ENCODE assay signal across 22 cellular contexts in the genomic region with DNA sequence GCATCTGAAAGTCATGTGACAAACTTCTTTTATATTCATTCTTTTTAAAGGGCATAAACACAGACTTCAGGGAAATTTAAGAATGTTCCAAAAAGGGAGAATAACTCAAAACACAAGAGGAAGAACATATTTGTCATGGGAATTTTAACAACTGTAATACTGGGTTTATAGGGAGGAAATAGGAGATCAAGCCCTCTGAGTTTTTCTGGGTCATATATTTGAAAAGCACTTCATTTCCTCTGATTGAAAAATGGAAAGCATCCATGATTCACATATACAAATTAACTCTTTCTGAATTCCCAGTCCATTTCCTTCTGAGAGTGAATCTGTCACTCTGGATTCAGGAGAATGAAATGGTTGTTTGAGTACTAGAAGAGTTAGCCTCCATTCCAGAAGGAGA. TPM values are rescaled to one million over a fixed set of nuclear protein-coding genes. Genes with fewer than 3 reads are reported as not detected.
DNase-seq lines count a peak whose midpoint lies in the region; TF ChIP-seq lines count a peak whose summit lies in the region.
"Had no signal": no experiment of that assay in that cellular context is flagged by ENCODE, and none has a peak within 500 bp of the region (broad histone marks: within the 10 kb centered on the region; RNA-seq: fewer than 3 reads in every experiment).

No MANE protein-coding gene starts in this region.

- intact Hi-C loops in esophagus muscularis mucosa (cut with DNase I) = no loop called here

- TF ChIP-seq EP300 in esophagus muscularis mucosa (IDR thresholded peaks at IDR 0.05) = no peak

- H3K9me3 ChIP-seq in esophagus muscularis mucosa = no peaks in the 10 kb centered on the region
- H3K9me3 ChIP-seq: HAP-1 had no signal

- DNase-seq in ELR (ENCODE audit: low read depth) = peak; percentile 16
- peak; percentile 45 for DNase-seq in dermis blood vessel endothelial cell
- DNase-seq in lung microvascular endothelial cell (ENCODE audit: low read depth in 2 of 2) = peak; percentile 42 to 74
- no peak for DNase-seq in NCI-H2171 (lab: John Stamatoyannopoulos, UW)
- no peak for DNase-seq in activated CD8-positive, alpha-beta memory T cell treated with anti-CD3 and anti-CD28 coated beads, Interleukin-2, amount 50 U/mL, for 48 hours
- no peak for DNase-seq in GDM1 (lab: John Stamatoyannopoulos, UW)
- no peak for DNase-seq in esophagus muscularis mucosa (ENCODE audit: extremely low spot score)
- DNase-seq: C1 segment of cervical spinal cord; CD4-positive, alpha-beta memory T cell; COR-L47; DMS79; GOT3; MM.1S; NCI-H2081; NCI-H226; NCI-H510A; NCI-H69; SHP77 had no signal

- TF ChIP-seq POLR2A in esophagus muscularis mucosa (IDR thresholded peaks at IDR 0.05; ENCODE audit: low read depth) = no peak

- no peak overlapping the region for H3K4me3 ChIP-seq in esophagus muscularis mucosa
- H3K4me3 ChIP-seq: GM12878, HAP-1 had no signal

- peaks cover 0 to 21% (median 14%) of the 10 kb centered on the region in 4 donors for H3K4me1 ChIP-seq in esophagus muscularis mucosa
- H3K4me1 ChIP-seq: HAP-1 had no signal

- no peaks in the 10 kb centered on the region for H3K36me3 ChIP-seq in esophagus muscularis mucosa
- H3K36me3 ChIP-seq: HAP-1 had no signal

- no peak for TF ChIP-seq CTCF in esophagus muscularis mucosa (IDR thresholded peaks at IDR 0.05)

- no peaks in the 10 kb centered on the region for H3K27me3 ChIP-seq in esophagus muscularis mucosa

- peak overlapping the region in 2 of 4 donors; percentile 5 to 10 for H3K27ac ChIP-seq in esophagus muscularis mucosa (replicated peaks in 1 of 4)
- H3K27ac ChIP-seq: KMS-11, RWPE1 had no signal

RNA-seq across cellular contexts. Expression of a gene that starts 26.8 kb away (rescaled TPM):
- total RNA-seq in dermis blood vessel endothelial cell (1.1 and 2.7 TPM in 2 replicates), lung microvascular endothelial cell (1.7 and 2.0 TPM in 2 replicates), esophagus muscularis mucosa (10 to 100 TPM; 11.4 to 28.8 (median 23.9) TPM)
- total RNA-seq: CD4-positive, alpha-beta memory T cell had no signal

Comparison
In these comparisons a context has a peak if more than half of its experiments do, and no peak if none do; other contexts are left out.
1. DNase-seq: peak in ELR (single experiment), dermis blood vessel endothelial cell (single experiment) and lung microvascular endothelial cell (2 of 2); none in NCI-H2171 (single experiment), activated CD8-positive, alpha-beta memory T cell treated with anti-CD3 and anti-CD28 coated beads, Interleukin-2, amount 50 U/mL, for 48 hours (single experiment), GDM1 (single experiment) and esophagus muscularis mucosa (single experiment).